1 cellular context compared by ENCODE assay signal in genomic region chr2:73069041-73069854, GRCh38.
TF ChIP-seq lines count a peak whose summit lies in the region.

No MANE protein-coding gene starts in this region.

TF ChIP-seq in K562, 482 proteins besides CTCF, POLR2A, EP300 and RAD21 (continued from another document and continues in another):
- TF ChIP-seq, protein P1, sequence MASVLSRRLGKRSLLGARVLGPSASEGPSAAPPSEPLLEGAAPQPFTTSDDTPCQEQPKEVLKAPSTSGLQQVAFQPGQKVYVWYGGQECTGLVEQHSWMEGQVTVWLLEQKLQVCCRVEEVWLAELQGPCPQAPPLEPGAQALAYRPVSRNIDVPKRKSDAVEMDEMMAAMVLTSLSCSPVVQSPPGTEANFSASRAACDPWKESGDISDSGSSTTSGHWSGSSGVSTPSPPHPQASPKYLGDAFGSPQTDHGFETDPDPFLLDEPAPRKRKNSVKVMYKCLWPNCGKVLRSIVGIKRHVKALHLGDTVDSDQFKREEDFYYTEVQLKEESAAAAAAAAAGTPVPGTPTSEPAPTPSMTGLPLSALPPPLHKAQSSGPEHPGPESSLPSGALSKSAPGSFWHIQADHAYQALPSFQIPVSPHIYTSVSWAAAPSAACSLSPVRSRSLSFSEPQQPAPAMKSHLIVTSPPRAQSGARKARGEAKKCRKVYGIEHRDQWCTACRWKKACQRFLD (CRISPR knock-in tag; IDR thresholded peaks at IDR 0.05), result peak; percentile 33; the same call in 1 of the 2 replicates
- TF ChIP-seq SMARCE1 (IDR thresholded peaks at IDR 0.05) (0 out of 2 replicates have a peak, but pooled peaks have one; percentile 26), CC2D1A (IDR thresholded peaks at IDR 0.05) (peak; percentile 60; the same call in 1 of the 2 replicates), TCF3 (CRISPR knock-in tag; IDR thresholded peaks at IDR 0.05) (peak; percentile 62), TCFL5 (CRISPR knock-in tag; conservative IDR thresholded peaks at IDR 0.05) (no peak), SMAD2 (IDR thresholded peaks at IDR 0.05; ENCODE audit: low read depth, low read length) (no peak), SIN3B (IDR thresholded peaks at IDR 0.05; ENCODE audit: low read depth) (no peak), ELF1 (tag; IDR thresholded peaks at IDR 0.05) (peak; percentile 56; the same call in 1 of the 2 replicates), RUNX1 (IDR thresholded peaks at IDR 0.05; ENCODE audit: low read depth) (no peak), NEUROD1 (IDR thresholded peaks at IDR 0.05; ENCODE audit: borderline replicate concordance, low read depth, low read length, partially characterized antibody) (no peak), RBBP5 (IDR thresholded peaks at IDR 0.05; ENCODE audit: borderline replicate concordance, insufficient read depth, low read length, poor library complexity, severe bottlenecking) (no peak), TAF1 (IDR thresholded peaks at IDR 0.05; ENCODE audit: control insufficient read depth, extremely low read depth, insufficient read depth, low read length, severe bottlenecking) (peak; percentile 37), MAFK (IDR thresholded peaks at IDR 0.05; ENCODE audit: low read length) (peak; percentile 33; the same call in 1 of the 2 replicates), U2AF2 (optimal IDR thresholded peaks at IDR 0.05; ENCODE audit: low read depth, low read length) (no peak), MAZ (CRISPR knock-in tag; conservative IDR thresholded peaks at IDR 0.05 in 1 of 2, IDR thresholded peaks at IDR 0.05 in 1 of 2) (no peak; a peak in 1 of 4 replicates), C11orf30 (IDR thresholded peaks at IDR 0.05; ENCODE audit: low read depth) (peak; percentile 71), ZNF146 (CRISPR knock-in tag; IDR thresholded peaks at IDR 0.05; ENCODE audit: unreplicated experiment) (no peak), PTBP1 (IDR thresholded peaks at IDR 0.05; ENCODE audit: low read depth, low read length) (no peak), JUND (IDR thresholded peaks at IDR 0.05; ENCODE audit: borderline replicate concordance, low read depth, low read length) (0 out of 2 replicates have a peak, but pooled peaks have one; percentile 4), JUND (tag; IDR thresholded peaks at IDR 0.05; ENCODE audit: borderline replicate concordance, low read depth, low read length) (no peak; the same call in 2 of the 3 replicates), CHD7 (IDR thresholded peaks at IDR 0.05; ENCODE audit: low read depth, low read length) (no peak), TRIM24 (IDR thresholded peaks at IDR 0.05) (peak in 1 of 2 experiments; percentile 14; a peak in 1 of 4 replicates), RBM17 (IDR thresholded peaks at IDR 0.05; ENCODE audit: borderline replicate concordance, low read depth, low read length) (no peak), DPF2 (IDR thresholded peaks at IDR 0.05) (peak; percentile 68), NR1H2 (CRISPR knock-in tag; IDR thresholded peaks at IDR 0.05) (no peak), PHTF2 (CRISPR knock-in tag; IDR thresholded peaks at IDR 0.05) (no peak), CBFA2T2 (conservative IDR thresholded peaks at IDR 0.05) (peak; percentile 71), ZC3H8 (IDR thresholded peaks at IDR 0.05) (no peak), GABPA (tag; conservative IDR thresholded peaks at IDR 0.05; ENCODE audit: low read depth) (0 out of 2 replicates have a peak, but pooled peaks have one; percentile 20), NFRKB (IDR thresholded peaks at IDR 0.05; ENCODE audit: low read depth) (0 out of 2 replicates have a peak, but pooled peaks have one; percentile 38), HDAC2 (IDR thresholded peaks at IDR 0.05) (0 out of 2 replicates have a peak, but pooled peaks have one; percentile 41), ZNF444 (CRISPR knock-in tag; IDR thresholded peaks at IDR 0.05) (no peak), BCL6 (CRISPR knock-in tag; IDR thresholded peaks at IDR 0.05) (no peak), ATF1 (CRISPR knock-in tag; IDR thresholded peaks at IDR 0.05) (no peak), ATF1 (tag; IDR thresholded peaks at IDR 0.05) (peak; percentile 32; the same call in 1 of the 2 replicates), TBP (optimal IDR thresholded peaks at IDR 0.05; ENCODE audit: low read depth, low read length) (peak; percentile 41), SREBF1 (IDR thresholded peaks at IDR 0.05; ENCODE audit: borderline replicate concordance, low read depth, low read length) (no peak), GATA2 (CRISPR knock-in tag; IDR thresholded peaks at IDR 0.05) (peak; percentile 23; the same call in 1 of the 2 replicates), MIER1 (IDR thresholded peaks at IDR 0.05; ENCODE audit: low read depth) (peak; percentile 19; the same call in 1 of the 2 replicates), TFAM (CRISPR knock-in tag; conservative IDR thresholded peaks at IDR 0.05) (no peak), ZFP1 (CRISPR knock-in tag; IDR thresholded peaks at IDR 0.05) (no peak), CBFB (CRISPR knock-in tag; IDR thresholded peaks at IDR 0.05) (no peak), ZKSCAN1 (IDR thresholded peaks at IDR 0.05; ENCODE audit: low read depth, low read length) (no peak), ZNF263 (CRISPR knock-in tag; IDR thresholded peaks at IDR 0.05; ENCODE audit: borderline replicate concordance) (peak; percentile 20; the same call in 1 of the 2 replicates), BCOR (IDR thresholded peaks at IDR 0.05) (peak; percentile 48; the same call in 1 of the 2 replicates), ZNF384 (IDR thresholded peaks at IDR 0.05; ENCODE audit: low read depth, low read length) (peak; percentile 68; the same call in 1 of the 2 replicates)
- TF ChIP-seq, protein P2, sequence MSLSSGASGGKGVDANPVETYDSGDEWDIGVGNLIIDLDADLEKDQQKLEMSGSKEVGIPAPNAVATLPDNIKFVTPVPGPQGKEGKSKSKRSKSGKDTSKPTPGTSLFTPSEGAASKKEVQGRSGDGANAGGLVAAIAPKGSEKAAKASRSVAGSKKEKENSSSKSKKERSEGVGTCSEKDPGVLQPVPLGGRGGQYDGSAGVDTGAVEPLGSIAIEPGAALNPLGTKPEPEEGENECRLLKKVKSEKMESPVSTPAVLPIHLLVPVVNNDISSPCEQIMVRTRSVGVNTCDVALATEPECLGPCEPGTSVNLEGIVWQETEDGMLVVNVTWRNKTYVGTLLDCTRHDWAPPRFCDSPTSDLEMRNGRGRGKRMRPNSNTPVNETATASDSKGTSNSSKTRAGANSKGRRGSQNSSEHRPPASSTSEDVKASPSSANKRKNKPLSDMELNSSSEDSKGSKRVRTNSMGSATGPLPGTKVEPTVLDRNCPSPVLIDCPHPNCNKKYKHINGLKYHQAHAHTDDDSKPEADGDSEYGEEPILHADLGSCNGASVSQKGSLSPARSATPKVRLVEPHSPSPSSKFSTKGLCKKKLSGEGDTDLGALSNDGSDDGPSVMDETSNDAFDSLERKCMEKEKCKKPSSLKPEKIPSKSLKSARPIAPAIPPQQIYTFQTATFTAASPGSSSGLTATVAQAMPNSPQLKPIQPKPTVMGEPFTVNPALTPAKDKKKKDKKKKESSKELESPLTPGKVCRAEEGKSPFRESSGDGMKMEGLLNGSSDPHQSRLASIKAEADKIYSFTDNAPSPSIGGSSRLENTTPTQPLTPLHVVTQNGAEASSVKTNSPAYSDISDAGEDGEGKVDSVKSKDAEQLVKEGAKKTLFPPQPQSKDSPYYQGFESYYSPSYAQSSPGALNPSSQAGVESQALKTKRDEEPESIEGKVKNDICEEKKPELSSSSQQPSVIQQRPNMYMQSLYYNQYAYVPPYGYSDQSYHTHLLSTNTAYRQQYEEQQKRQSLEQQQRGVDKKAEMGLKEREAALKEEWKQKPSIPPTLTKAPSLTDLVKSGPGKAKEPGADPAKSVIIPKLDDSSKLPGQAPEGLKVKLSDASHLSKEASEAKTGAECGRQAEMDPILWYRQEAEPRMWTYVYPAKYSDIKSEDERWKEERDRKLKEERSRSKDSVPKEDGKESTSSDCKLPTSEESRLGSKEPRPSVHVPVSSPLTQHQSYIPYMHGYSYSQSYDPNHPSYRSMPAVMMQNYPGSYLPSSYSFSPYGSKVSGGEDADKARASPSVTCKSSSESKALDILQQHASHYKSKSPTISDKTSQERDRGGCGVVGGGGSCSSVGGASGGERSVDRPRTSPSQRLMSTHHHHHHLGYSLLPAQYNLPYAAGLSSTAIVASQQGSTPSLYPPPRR (CRISPR knock-in tag; IDR thresholded peaks at IDR 0.05; ENCODE audit: borderline replicate concordance), result no peak
- TF ChIP-seq, protein P3, sequence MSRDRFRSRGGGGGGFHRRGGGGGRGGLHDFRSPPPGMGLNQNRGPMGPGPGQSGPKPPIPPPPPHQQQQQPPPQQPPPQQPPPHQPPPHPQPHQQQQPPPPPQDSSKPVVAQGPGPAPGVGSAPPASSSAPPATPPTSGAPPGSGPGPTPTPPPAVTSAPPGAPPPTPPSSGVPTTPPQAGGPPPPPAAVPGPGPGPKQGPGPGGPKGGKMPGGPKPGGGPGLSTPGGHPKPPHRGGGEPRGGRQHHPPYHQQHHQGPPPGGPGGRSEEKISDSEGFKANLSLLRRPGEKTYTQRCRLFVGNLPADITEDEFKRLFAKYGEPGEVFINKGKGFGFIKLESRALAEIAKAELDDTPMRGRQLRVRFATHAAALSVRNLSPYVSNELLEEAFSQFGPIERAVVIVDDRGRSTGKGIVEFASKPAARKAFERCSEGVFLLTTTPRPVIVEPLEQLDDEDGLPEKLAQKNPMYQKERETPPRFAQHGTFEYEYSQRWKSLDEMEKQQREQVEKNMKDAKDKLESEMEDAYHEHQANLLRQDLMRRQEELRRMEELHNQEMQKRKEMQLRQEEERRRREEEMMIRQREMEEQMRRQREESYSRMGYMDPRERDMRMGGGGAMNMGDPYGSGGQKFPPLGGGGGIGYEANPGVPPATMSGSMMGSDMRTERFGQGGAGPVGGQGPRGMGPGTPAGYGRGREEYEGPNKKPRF (IDR thresholded peaks at IDR 0.05; ENCODE audit: low read depth, low read length), result no peak
- TF ChIP-seq, protein P4, sequence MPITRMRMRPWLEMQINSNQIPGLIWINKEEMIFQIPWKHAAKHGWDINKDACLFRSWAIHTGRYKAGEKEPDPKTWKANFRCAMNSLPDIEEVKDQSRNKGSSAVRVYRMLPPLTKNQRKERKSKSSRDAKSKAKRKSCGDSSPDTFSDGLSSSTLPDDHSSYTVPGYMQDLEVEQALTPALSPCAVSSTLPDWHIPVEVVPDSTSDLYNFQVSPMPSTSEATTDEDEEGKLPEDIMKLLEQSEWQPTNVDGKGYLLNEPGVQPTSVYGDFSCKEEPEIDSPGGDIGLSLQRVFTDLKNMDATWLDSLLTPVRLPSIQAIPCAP (CRISPR knock-in tag; IDR thresholded peaks at IDR 0.05; ENCODE audit: borderline replicate concordance), result no peak
